ENCODE assay signal across 10 cellular contexts in genomic region chr13:73335226-73335625, GRCh38.
DNase-seq lines count a peak whose midpoint lies in the region; ATAC-seq and TF ChIP-seq lines count a peak whose summit lies in the region.
"Had no signal": no experiment of that assay in that cellular context is flagged by ENCODE, and none has a peak within 500 bp of the region (broad histone marks: within the 10 kb centered on the region; RNA-seq: fewer than 3 reads in every experiment).

No MANE protein-coding gene starts in this region.

- no peak overlapping the region for H3K27ac Mint-ChIP-seq in activated CD8-positive, alpha-beta T cell treated with anti-CD3 and anti-CD28 coated beads for 36 hours
- H3K27ac Mint-ChIP-seq in activated CD8-positive, alpha-beta T cell treated with anti-CD3 and anti-CD28 coated beads, Interleukin-2, amount 10 ng/mL, durations not matched to agents 7 days and 5 days: no peak overlapping the region
- peak overlapping the region; percentile 60 for H3K27ac Mint-ChIP-seq in activated T-helper 17 cell treated with anti-CD3 and anti-CD28 coated beads, Interleukin-2, amount 50 U/mL, for 72 hours

- whole genome bisulfite sequencing in stomach, 5 donors: 33 to 54% (median 38%) methylated on average over 5 of the region's 5 CpGs

- no peaks in the 10 kb centered on the region for H3K9me3 Mint-ChIP-seq in activated CD8-positive, alpha-beta T cell treated with anti-CD3 and anti-CD28 coated beads for 36 hours
- H3K9me3 Mint-ChIP-seq in activated CD8-positive, alpha-beta T cell treated with anti-CD3 and anti-CD28 coated beads, Interleukin-2, amount 10 ng/mL, durations not matched to agents 7 days and 5 days (ENCODE audit: insufficient read depth): no peaks in the 10 kb centered on the region
- peaks cover 3% of the 10 kb centered on the region for H3K9me3 Mint-ChIP-seq in activated T-helper 17 cell treated with anti-CD3 and anti-CD28 coated beads, Interleukin-2, amount 50 U/mL, for 72 hours

- H3K4me3 ChIP-seq in stomach: no peak overlapping the region
- H3K4me3 ChIP-seq in ascending aorta: no peak overlapping the region
- H3K4me3 ChIP-seq: BLaER1 had no signal

- ATAC-seq in activated CD8-positive, alpha-beta T cell treated with anti-CD3 and anti-CD28 coated beads for 36 hours: peak; percentile 66
- ATAC-seq in activated CD8-positive, alpha-beta T cell treated with anti-CD3 and anti-CD28 coated beads, Interleukin-2, amount 10 ng/mL, durations not matched to agents 7 days and 5 days: no peak
- peak; percentile 94 for ATAC-seq in HG03095 (IDR thresholded peaks at IDR 0.05; ENCODE audit: unreplicated experiment)
- peak; percentile 91 for ATAC-seq in activated T-helper 17 cell treated with anti-CD3 and anti-CD28 coated beads, Interleukin-2, amount 50 U/mL, for 72 hours (replicated peaks)

- no peak for TF ChIP-seq CTCF in activated CD8-positive, alpha-beta T cell treated with anti-CD3 and anti-CD28 coated beads for 36 hours (IDR thresholded peaks at IDR 0.05)
- TF ChIP-seq CTCF in stomach (IDR thresholded peaks at IDR 0.05): no peak
- no peak for TF ChIP-seq CTCF in ascending aorta (IDR thresholded peaks at IDR 0.05)

- peak overlapping the region in 3 of 5 donors; percentile 41 to 74 (median 64) for H3K27ac ChIP-seq in stomach
- no peak overlapping the region for H3K27ac ChIP-seq in ascending aorta
- H3K27ac ChIP-seq: BLaER1 had no signal

- POLR2A ChIA-PET in activated CD8-positive, alpha-beta T cell treated with anti-CD3 and anti-CD28 coated beads for 36 hours (lab: Charles Lee): no interaction called here
- POLR2A ChIA-PET in activated CD8-positive, alpha-beta T cell treated with anti-CD3 and anti-CD28 coated beads, Interleukin-2, amount 10 ng/mL, durations not matched to agents 7 days and 5 days (lab: Charles Lee): no interaction called here

- DNase-seq in activated CD8-positive, alpha-beta T cell treated with anti-CD3 and anti-CD28 coated beads for 36 hours: no peak
- no peak for DNase-seq in activated CD8-positive, alpha-beta T cell treated with anti-CD3 and anti-CD28 coated beads, Interleukin-2, amount 10 ng/mL, durations not matched to agents 7 days and 5 days
- DNase-seq in stomach (no peak), SHP77 treated with DMSO at 0.1 percent for 48 hours (lab: John Stamatoyannopoulos, UW) (no peak), ascending aorta (ENCODE audit: low spot score in 2 of 2) (no peak)
- no peak for DNase-seq in stimulated activated CD4-positive, alpha-beta T cell treated with anti-CD3 and anti-CD28 coated beads, Interleukin-4, amount 100 ng/mL, for 4 hours

- no peak overlapping the region for H3K4me3 Mint-ChIP-seq in activated CD8-positive, alpha-beta T cell treated with anti-CD3 and anti-CD28 coated beads for 36 hours
- no peak overlapping the region for H3K4me3 Mint-ChIP-seq in activated CD8-positive, alpha-beta T cell treated with anti-CD3 and anti-CD28 coated beads, Interleukin-2, amount 10 ng/mL, durations not matched to agents 7 days and 5 days
- H3K4me3 Mint-ChIP-seq in activated T-helper 17 cell treated with anti-CD3 and anti-CD28 coated beads, Interleukin-2, amount 50 U/mL, for 72 hours: no peak overlapping the region
- H3K4me3 Mint-ChIP-seq: neural crest cell had no signal

- no peaks in the 10 kb centered on the region for H3K27me3 Mint-ChIP-seq in activated CD8-positive, alpha-beta T cell treated with anti-CD3 and anti-CD28 coated beads for 36 hours
- no peaks in the 10 kb centered on the region for H3K27me3 Mint-ChIP-seq in activated CD8-positive, alpha-beta T cell treated with anti-CD3 and anti-CD28 coated beads, Interleukin-2, amount 10 ng/mL, durations not matched to agents 7 days and 5 days (ENCODE audit: low read depth)
- H3K27me3 Mint-ChIP-seq in activated T-helper 17 cell treated with anti-CD3 and anti-CD28 coated beads, Interleukin-2, amount 50 U/mL, for 72 hours: no peaks in the 10 kb centered on the region

- H3K27me3 ChIP-seq in stomach (no peaks in the 10 kb centered on the region), ascending aorta (no peaks in the 10 kb centered on the region)
- H3K27me3 ChIP-seq: BLaER1 had no signal

- H3K36me3 ChIP-seq in stomach (no peaks in the 10 kb centered on the region), ascending aorta (no peaks in the 10 kb centered on the region)
- H3K36me3 ChIP-seq: BLaER1 had no signal

- H3K4me1 ChIP-seq in stomach (no peaks in the 10 kb centered on the region), ascending aorta (no peaks in the 10 kb centered on the region)
- H3K4me1 ChIP-seq: BLaER1 had no signal

- TF ChIP-seq POLR2A in stomach (IDR thresholded peaks at IDR 0.05): no peak

- H3K36me3 Mint-ChIP-seq in activated CD8-positive, alpha-beta T cell treated with anti-CD3 and anti-CD28 coated beads for 36 hours (ENCODE audit: low read depth): no peaks in the 10 kb centered on the region
- no peaks in the 10 kb centered on the region for H3K36me3 Mint-ChIP-seq in activated CD8-positive, alpha-beta T cell treated with anti-CD3 and anti-CD28 coated beads, Interleukin-2, amount 10 ng/mL, durations not matched to agents 7 days and 5 days (ENCODE audit: low read depth)
- no peaks in the 10 kb centered on the region for H3K36me3 Mint-ChIP-seq in activated T-helper 17 cell treated with anti-CD3 and anti-CD28 coated beads, Interleukin-2, amount 50 U/mL, for 72 hours (ENCODE audit: low read depth)

- peaks cover 6% of the 10 kb centered on the region for H3K4me1 Mint-ChIP-seq in activated CD8-positive, alpha-beta T cell treated with anti-CD3 and anti-CD28 coated beads for 36 hours (ENCODE audit: low read depth)
- H3K4me1 Mint-ChIP-seq in activated CD8-positive, alpha-beta T cell treated with anti-CD3 and anti-CD28 coated beads, Interleukin-2, amount 10 ng/mL, durations not matched to agents 7 days and 5 days (ENCODE audit: low read depth): peaks cover 6% of the 10 kb centered on the region
- peaks cover 7% of the 10 kb centered on the region for H3K4me1 Mint-ChIP-seq in activated T-helper 17 cell treated with anti-CD3 and anti-CD28 coated beads, Interleukin-2, amount 50 U/mL, for 72 hours
- H3K4me1 Mint-ChIP-seq: neural crest cell had no signal

- TF ChIP-seq EP300 in stomach (IDR thresholded peaks at IDR 0.05): no peak

- CTCF ChIA-PET in activated CD8-positive, alpha-beta T cell treated with anti-CD3 and anti-CD28 coated beads for 36 hours (lab: Charles Lee): no interaction called here
- CTCF ChIA-PET in activated CD8-positive, alpha-beta T cell treated with anti-CD3 and anti-CD28 coated beads, Interleukin-2, amount 10 ng/mL, durations not matched to agents 7 days and 5 days (lab: Charles Lee): no interaction called here

- H3K9me3 ChIP-seq in stomach: no peaks in the 10 kb centered on the region
- H3K9me3 ChIP-seq in ascending aorta: no peaks in the 10 kb centered on the region
- H3K9me3 ChIP-seq: BLaER1 had no signal

- intact Hi-C loops in activated CD8-positive, alpha-beta T cell treated with anti-CD3 and anti-CD28 coated beads for 36 hours (cut with micrococcal nuclease): no loop called here
- intact Hi-C loops in stomach (cut with DNase I; ENCODE audit: low total_unique reads) (no loop called here), ascending aorta (cut with DNase I) (loop anchor here (10.0 kb wide), 1 partner anchor 120 kb away; no protein-coding TSS in a partner anchor)

Comparison
In these comparisons a context has a peak if more than half of its experiments do, and no peak if none do; other contexts are left out.
1. H3K27ac ChIP-seq: peak in stomach (3 of 5); none in ascending aorta (0 of 2).